In genomic region chr14:68463299-68463698, GRCh38 we compare ENCODE assay signal across 13 cellular contexts.
DNase-seq lines count a peak whose midpoint lies in the region; ATAC-seq and TF ChIP-seq lines count a peak whose summit lies in the region.
"Had no signal": no experiment of that assay in that cellular context is flagged by ENCODE, and none has a peak within 500 bp of the region (broad histone marks: within the 10 kb centered on the region; RNA-seq: fewer than 3 reads in every experiment).

No MANE protein-coding gene starts in this region.

- no peaks in the 10 kb centered on the region for H3K36me3 ChIP-seq in HCT116 (ENCODE audit: control insufficient read depth in 1 of 2, insufficient read depth in 2 of 2, low read length in 2 of 2)
- H3K36me3 ChIP-seq in Panc1 (ENCODE audit: control insufficient read depth, insufficient read depth, low read length) = no peaks in the 10 kb centered on the region
- no peaks in the 10 kb centered on the region for H3K36me3 ChIP-seq in SK-N-SH (replicated peaks in 1 of 2; ENCODE audit: control insufficient read depth in 1 of 2, insufficient read depth in 2 of 2, low read length in 1 of 2)
- H3K36me3 ChIP-seq: BLaER1 had no signal

- H4K20me1 ChIP-seq in HCT116 (ENCODE audit: insufficient read depth) = no peaks in the 10 kb centered on the region
- H4K20me1 ChIP-seq in SK-N-SH (ENCODE audit: insufficient read depth) = no peaks in the 10 kb centered on the region
- H4K20me1 ChIP-seq: BLaER1 had no signal

- H3K27me3 ChIP-seq in HCT116 (ENCODE audit: insufficient read depth, low read length) = no peaks in the 10 kb centered on the region
- H3K27me3 ChIP-seq in Panc1 (ENCODE audit: control insufficient read depth, insufficient read depth, low read length) = no peaks in the 10 kb centered on the region
- no peaks in the 10 kb centered on the region for H3K27me3 ChIP-seq in SK-N-SH (ENCODE audit: insufficient read depth)
- H3K27me3 ChIP-seq: BLaER1 had no signal

- no peak for TF ChIP-seq EP300 in SK-N-SH (IDR thresholded peaks at IDR 0.05; ENCODE audit: borderline replicate concordance in 1 of 2, low read depth in 1 of 2, low read length in 1 of 2)

- H3K4me2 ChIP-seq in HCT116 (ENCODE audit: low read length) = peak overlapping the region; percentile 49; the same call in 1 of the 2 replicates
- H3K4me2 ChIP-seq in SK-N-SH = no peak overlapping the region
- H3K4me2 ChIP-seq: BLaER1, GM23338 had no signal

- H3F3A ChIP-seq in SK-N-SH (replicated peaks; ENCODE audit: insufficient read depth) = peaks cover 51% of the 10 kb centered on the region

- ATAC-seq in HCT116 = no peak
- ATAC-seq in Panc1 = no peak
- ATAC-seq: GM23338 had no signal

- no peak for TF ChIP-seq CTCF in HCT116 (IDR thresholded peaks at IDR 0.05 in 2 of 3, conservative IDR thresholded peaks at IDR 0.05 in 1 of 3; ENCODE audit: borderline replicate concordance in 1 of 3, insufficient read depth in 1 of 3, low read depth in 2 of 3, low read length in 2 of 3)
- no peak for TF ChIP-seq CTCF in Panc1 (IDR thresholded peaks at IDR 0.05)
- no peak for TF ChIP-seq CTCF in SK-N-SH (IDR thresholded peaks at IDR 0.05)

- DNase-seq in HCT116 (ENCODE audit: low read depth, low spot score) = no peak
- DNase-seq in Panc1 (ENCODE audit: low read depth, low spot score) = no peak
- DNase-seq in epithelial cell of prostate (ENCODE audit: low read depth, low spot score) = no peak
- no peak for DNase-seq in SK-N-SH
- DNase-seq in NCI-H146 (lab: John Stamatoyannopoulos, UW) = no peak
- no peak for DNase-seq in activated CD4-positive, CD25-positive, alpha-beta regulatory T cell (lab: John Stamatoyannopoulos, UW)
- DNase-seq: CD4-positive, alpha-beta memory T cell; DMS153; DMS79; GDM1 had no signal

- peak overlapping the region; percentile 92; the same call in 1 of the 2 replicates for H3K27ac ChIP-seq in HCT116 (ENCODE audit: low read depth, low read length)
- peak overlapping the region; percentile 89; the same call in 1 of the 2 replicates for H3K27ac ChIP-seq in Panc1 (ENCODE audit: low read length)
- H3K27ac ChIP-seq in epithelial cell of prostate = peak overlapping the region; percentile 96
- peak overlapping the region in 1 of 2 experiments; percentile 84; a peak in 1 of 4 replicates for H3K27ac ChIP-seq in SK-N-SH (ENCODE audit: low read depth in 2 of 2, low read length in 1 of 2)
- H3K27ac ChIP-seq: BLaER1, HL-60 had no signal

- POLR2A ChIA-PET in HCT116 (lab: Charles Lee) = no interaction called here
- POLR2A ChIA-PET in Panc1 (lab: Charles Lee) = no interaction called here
- POLR2A ChIA-PET in SK-N-SH (lab: Yijun Ruan, JAX) = no interaction called here

- no peak for TF ChIP-seq RAD21 in HCT116 (IDR thresholded peaks at IDR 0.05; ENCODE audit: low read depth)
- no peak for TF ChIP-seq RAD21 in SK-N-SH (IDR thresholded peaks at IDR 0.05; ENCODE audit: low read length)

- RAD21 ChIA-PET in HCT116 (lab: Charles Lee; ENCODE audit: low non-redundant PET in 1 of 2, low total read pairs in 2 of 2, uncharacterized antibody in 2 of 2, unreplicated experiment in 2 of 2) = no interaction called here

- intact Hi-C loops in HCT116 (cut with micrococcal nuclease) (loop anchor here (5.0 to 10.0 kb wide), 3 partner anchors 211 to 518 kb away; no protein-coding TSS in a partner anchor), Panc1 (cut with micrococcal nuclease; ENCODE audit: unreplicated experiment) (no loop called here)

- no peak overlapping the region for H3K4me3 ChIP-seq in HCT116 (replicated peaks in 1 of 2; ENCODE audit: low read depth in 1 of 2, low read length in 2 of 2)
- no peak overlapping the region for H3K4me3 ChIP-seq in Panc1 (ENCODE audit: low read depth in 2 of 2, low read length in 2 of 2)
- H3K4me3 ChIP-seq in SK-N-SH (ENCODE audit: low read depth in 2 of 2, low read length in 1 of 2) = no peak overlapping the region
- H3K4me3 ChIP-seq: BLaER1, GM23338 had no signal

- no peak for TF ChIP-seq POLR2A in HCT116 (IDR thresholded peaks at IDR 0.05; ENCODE audit: borderline replicate concordance, extremely low read depth, insufficient read depth, insufficient read length)

- CTCF ChIA-PET in HCT116 (lab: Charles Lee) (interaction anchor here (1.0 kb wide), 1 partner anchor 16 kb away, joined by 3 read pairs; no protein-coding TSS in a partner anchor), Panc1 (lab: Charles Lee) (no interaction called here), SK-N-SH (lab: Yijun Ruan, JAX) (interaction anchor here (1.1 kb wide), 1 partner anchor 119 kb away, joined by 3 read pairs; no protein-coding TSS in a partner anchor)

- H3K9me3 ChIP-seq in HCT116 (ENCODE audit: control insufficient read depth in 1 of 2, insufficient read depth in 1 of 2, low read depth in 1 of 2, low read length in 2 of 2) = no peaks in the 10 kb centered on the region
- no peaks in the 10 kb centered on the region for H3K9me3 ChIP-seq in Panc1 (ENCODE audit: control insufficient read depth, insufficient read depth, low read depth, low read length)
- no peaks in the 10 kb centered on the region for H3K9me3 ChIP-seq in SK-N-SH
- H3K9me3 ChIP-seq: BLaER1 had no signal

- H2AFZ ChIP-seq in HCT116 (ENCODE audit: low read depth, low read length, poor library complexity, severe bottlenecking) (no peak overlapping the region), SK-N-SH (ENCODE audit: low read depth) (no peak overlapping the region)
- H2AFZ ChIP-seq: GM23338 had no signal

- H3K79me2 ChIP-seq in HCT116 (ENCODE audit: insufficient read depth, low read length) (no peaks in the 10 kb centered on the region), SK-N-SH (ENCODE audit: insufficient read depth) (no peaks in the 10 kb centered on the region)

- H3K4me1 ChIP-seq in HCT116 (ENCODE audit: control insufficient read depth in 1 of 2, insufficient read depth in 2 of 2, low read length in 2 of 2) (peaks cover 81 to 89% of the 10 kb centered on the region in 2 experiments), Panc1 (ENCODE audit: control insufficient read depth, insufficient read depth, low read length) (peaks cover 17% of the 10 kb centered on the region), SK-N-SH (ENCODE audit: control insufficient read depth in 1 of 2, insufficient read depth in 2 of 2, low read depth in 1 of 2, low read length in 1 of 2) (peaks cover 4 to 32% of the 10 kb centered on the region in 2 experiments)

- H3K9me2 ChIP-seq in HCT116 (ENCODE audit: insufficient read depth) = no peaks in the 10 kb centered on the region
- H3K9me2 ChIP-seq in SK-N-SH = no peaks in the 10 kb centered on the region

- in situ Hi-C loops in Panc1 (cut with HindIII; ENCODE audit: low pct_unique_long_range_greater_than_20kb, low sequenced_read_pairs) = no loop called here

- BruUV-seq in HCT116 (replicated peaks; lab: Mats Ljungman, UMichigan) (no TSS peak), Panc1 (replicated peaks; lab: Mats Ljungman, UMichigan) (no TSS peak)

- no peak overlapping the region for H3K9ac ChIP-seq in HCT116 (ENCODE audit: low read length)
- no peak overlapping the region for H3K9ac ChIP-seq in SK-N-SH
- H3K9ac ChIP-seq: BLaER1 had no signal

TF ChIP-seq in HCT116, 20 proteins besides CTCF, POLR2A, EP300 and RAD21 (continues in another document):
- no peak for TF ChIP-seq ZBTB33 (IDR thresholded peaks at IDR 0.05; ENCODE audit: extremely low read depth, insufficient replicate concordance, low read length)
- TF ChIP-seq ZFX (IDR thresholded peaks at IDR 0.05) = no peak
- TF ChIP-seq TCF7L2 (IDR thresholded peaks at IDR 0.05; ENCODE audit: borderline replicate concordance, extremely low read depth, insufficient read depth, insufficient read length) = no peak
- TF ChIP-seq SRF (IDR thresholded peaks at IDR 0.05; ENCODE audit: low read depth) = no peak
- TF ChIP-seq FOSL1 (IDR thresholded peaks at IDR 0.05; ENCODE audit: low read depth) = no peak
- no peak for TF ChIP-seq EZH2 (IDR thresholded peaks at IDR 0.05)
- TF ChIP-seq EGR1 (IDR thresholded peaks at IDR 0.05; ENCODE audit: low read depth) = no peak

TF ChIP-seq in SK-N-SH, 30 proteins besides CTCF, POLR2A, EP300 and RAD21:
- TF ChIP-seq USF2 (IDR thresholded peaks at IDR 0.05; ENCODE audit: borderline replicate concordance, low read depth, low read length) (no peak), MEF2A (IDR thresholded peaks at IDR 0.05; ENCODE audit: borderline replicate concordance, low read depth) (no peak), USF1 (IDR thresholded peaks at IDR 0.05; ENCODE audit: borderline replicate concordance, low read depth) (no peak), EZH2phosphoT487 (IDR thresholded peaks at IDR 0.05; ENCODE audit: borderline replicate concordance, low read depth) (no peak), TCF12 (IDR thresholded peaks at IDR 0.05) (no peak), FOXJ3 (CRISPR knock-in tag; IDR thresholded peaks at IDR 0.05) (no peak), GATA2 (CRISPR knock-in tag; IDR thresholded peaks at IDR 0.05) (no peak), SIN3A (IDR thresholded peaks at IDR 0.05; ENCODE audit: borderline replicate concordance, low read depth, low read length) (no peak), TAF1 (IDR thresholded peaks at IDR 0.05; ENCODE audit: borderline replicate concordance, low read depth, low read length) (no peak), PBX3 (IDR thresholded peaks at IDR 0.05) (no peak), CHD2 (IDR thresholded peaks at IDR 0.05; ENCODE audit: low read length, partially characterized antibody) (no peak), YY1 (IDR thresholded peaks at IDR 0.05; ENCODE audit: low read depth) (no peak)
TF ChIP-seq in SK-N-SH: peak in this region for 0.
